3 cellular contexts compared by ENCODE assay signal in genomic region chr1:1450616-1451015, GRCh38. TPM values are rescaled to one million over a fixed set of nuclear protein-coding genes. Genes with fewer than 3 reads are reported as not detected.
"Had no signal": no experiment of that assay in that cellular context is flagged by ENCODE, and none has a peak within 500 bp of the region (broad histone marks: within the 10 kb centered on the region; RNA-seq: fewer than 3 reads in every experiment).

No MANE protein-coding gene starts in this region.

RNA-seq across cellular contexts. Expression of gene ATAD3C, which starts 1.1 kb away (rescaled TPM):
- total RNA-seq: endothelial cell of umbilical vein, frontal cortex, glomerular endothelial cell had no signal

RNA-seq across cellular contexts. Expression of gene ANKRD65, which starts 29.5 kb away (rescaled TPM):
- total RNA-seq: glomerular endothelial cell had no signal
